In the genomic region with DNA sequence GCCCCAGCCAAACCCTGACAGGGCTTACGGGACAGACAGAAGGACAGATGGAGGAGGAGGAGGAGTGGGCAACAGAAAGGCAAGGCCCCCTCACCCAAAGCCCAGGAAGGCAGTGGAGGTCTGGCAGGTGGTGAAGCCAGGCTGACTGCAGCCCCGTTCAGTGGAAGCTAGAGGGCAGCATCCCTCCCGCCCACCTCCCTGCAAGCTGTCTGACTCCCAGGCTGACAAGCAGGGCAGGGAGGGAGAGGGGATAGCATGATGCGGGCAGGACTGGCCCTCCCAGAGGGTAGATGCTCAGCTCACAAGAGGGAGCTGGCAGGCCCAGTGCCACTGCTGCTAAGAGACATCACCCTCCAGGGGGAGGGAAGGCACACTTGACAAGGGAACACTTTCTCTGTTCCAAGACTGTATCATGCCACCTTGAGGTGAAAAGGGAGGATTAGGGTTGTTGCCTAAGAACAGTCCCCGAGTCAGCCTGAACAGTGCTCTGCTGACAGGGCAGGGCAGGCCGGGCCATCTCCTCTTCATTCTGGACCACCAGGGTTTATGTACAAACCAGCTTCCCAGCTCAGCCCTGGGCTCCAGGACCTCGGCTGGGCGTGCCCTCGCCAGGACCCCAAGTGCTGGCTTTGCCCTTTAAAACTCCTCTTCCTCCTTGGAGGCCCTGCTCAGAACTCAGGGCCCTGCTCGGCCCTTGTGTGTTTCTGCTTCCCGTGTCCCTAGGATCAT, we compare ENCODE assay signal across 8 cellular contexts.
DNase-seq lines count a peak whose midpoint lies in the region; ATAC-seq and TF ChIP-seq lines count a peak whose summit lies in the region.

No MANE protein-coding gene starts in this region.

- peaks cover 0 to 11% (median 0%) of the 10 kb centered on the region in 4 donors for H3K4me1 ChIP-seq in Peyer's patch

- H3K36me3 ChIP-seq in Peyer's patch, result no peaks in the 10 kb centered on the region

- H3K4me3 Mint-ChIP-seq in activated naive CD4-positive, alpha-beta T cell treated with anti-CD3 and anti-CD28 coated beads for 36 hours, result no peak overlapping the region

- CTCF ChIA-PET in activated naive CD4-positive, alpha-beta T cell treated with anti-CD3 and anti-CD28 coated beads for 36 hours (lab: Charles Lee), result interaction anchor here (0.7 to 3.2 kb wide), 24 partner anchors 10 to 485 kb away, joined by 3 to 11 read pairs (median 4); partner anchors contain the start of gene CSGALNACT2

- TF ChIP-seq CTCF in Peyer's patch (IDR thresholded peaks at IDR 0.05), result peak; percentile 36 to 71 (median 52)
- TF ChIP-seq CTCF in retinal pigment epithelial cell (conservative IDR thresholded peaks at IDR 0.05; ENCODE audit: low read depth, low read length), result peak; percentile 85

- no peak overlapping the region for H3K4me3 ChIP-seq in Peyer's patch
- no peak overlapping the region for H3K4me3 ChIP-seq in retinal pigment epithelial cell (ENCODE audit: low read length)

- TF ChIP-seq POLR2A in Peyer's patch (IDR thresholded peaks at IDR 0.05), result no peak

- no peaks in the 10 kb centered on the region for H3K36me3 Mint-ChIP-seq in activated naive CD4-positive, alpha-beta T cell treated with anti-CD3 and anti-CD28 coated beads for 36 hours (ENCODE audit: low read depth)

- no peaks in the 10 kb centered on the region for H3K9me3 ChIP-seq in Peyer's patch

- peak; percentile 52 for DNase-seq in DMS 273 treated with DMSO at 0.1 percent for 48 hours (lab: John Stamatoyannopoulos, UW)
- DNase-seq in Peyer's patch, result peak; percentile 45 to 70 (median 59)
- DNase-seq in activated naive CD4-positive, alpha-beta T cell treated with anti-CD3 and anti-CD28 coated beads for 36 hours, result peak; percentile 73
- peak; percentile 79 for DNase-seq in cardiac septum (ENCODE audit: low spot score)
- DNase-seq in retinal pigment epithelial cell (ENCODE audit: low read depth), result no peak
- DNase-seq in NCI-H1092 treated with DMSO at 0.1 percent for 48 hours (lab: John Stamatoyannopoulos, UW), result no peak

- ATAC-seq in GM19397 (IDR thresholded peaks at IDR 0.05; ENCODE audit: unreplicated experiment), result peak; percentile 63
- peak; percentile 55 for ATAC-seq in HG03442 (IDR thresholded peaks at IDR 0.05; ENCODE audit: unreplicated experiment)

- H3K27ac ChIP-seq in Peyer's patch, result no peak overlapping the region

- intact Hi-C loops in activated naive CD4-positive, alpha-beta T cell treated with anti-CD3 and anti-CD28 coated beads for 36 hours (cut with micrococcal nuclease), result loop anchor here (1.0 to 10.0 kb wide), 6 partner anchors 52 to 270 kb away; no protein-coding TSS in a partner anchor
- intact Hi-C loops in cardiac septum (cut with DNase I), result no loop called here

- no peaks in the 10 kb centered on the region for H3K9me3 Mint-ChIP-seq in activated naive CD4-positive, alpha-beta T cell treated with anti-CD3 and anti-CD28 coated beads for 36 hours

- H3K4me1 Mint-ChIP-seq in activated naive CD4-positive, alpha-beta T cell treated with anti-CD3 and anti-CD28 coated beads for 36 hours (ENCODE audit: low read depth), result peaks cover 4% of the 10 kb centered on the region

- H3K27ac Mint-ChIP-seq in activated naive CD4-positive, alpha-beta T cell treated with anti-CD3 and anti-CD28 coated beads for 36 hours, result no peak overlapping the region

- H3K27me3 Mint-ChIP-seq in activated naive CD4-positive, alpha-beta T cell treated with anti-CD3 and anti-CD28 coated beads for 36 hours (ENCODE audit: low read depth), result no peaks in the 10 kb centered on the region

- no peaks in the 10 kb centered on the region for H3K27me3 ChIP-seq in Peyer's patch

Comparison
In these comparisons a context has a peak if more than half of its experiments do, and no peak if none do; other contexts are left out.
1. DNase-seq: peak in DMS 273 treated with DMSO at 0.1 percent for 48 hours (single experiment), Peyer's patch (3 of 3), activated naive CD4-positive, alpha-beta T cell treated with anti-CD3 and anti-CD28 coated beads for 36 hours (single experiment) and cardiac septum (single experiment); none in retinal pigment epithelial cell (single experiment) and NCI-H1092 treated with DMSO at 0.1 percent for 48 hours (single experiment).